30 cellular contexts compared by ENCODE assay signal in genomic region chr12:54700301-54700700, GRCh38. TPM values are rescaled to one million over a fixed set of nuclear protein-coding genes. Genes with fewer than 3 reads are reported as not detected.
DNase-seq lines count a peak whose midpoint lies in the region; ATAC-seq and TF ChIP-seq lines count a peak whose summit lies in the region.
"Had no signal": no experiment of that assay in that cellular context is flagged by ENCODE, and none has a peak within 500 bp of the region (broad histone marks: within the 10 kb centered on the region; RNA-seq: fewer than 3 reads in every experiment).

No MANE protein-coding gene starts in this region.

- DNase-seq in activated CD4-positive, alpha-beta T cell treated with anti-CD3 and anti-CD28 coated beads, Interleukin-2, amount 10 ng/mL, durations not matched to agents 24 days and 14 days: peak; percentile 42
- DNase-seq in activated CD4-positive, alpha-beta T cell treated with anti-CD3 and anti-CD28 coated beads, Interleukin-2, amount 50 U/mL, for 4 hours: no peak
- DNase-seq in epithelial cell of proximal tubule (ENCODE audit: low read depth) (peak; percentile 59), mesendoderm (peak; percentile 53), DMS153 treated with DMSO at 0.1 percent for 48 hours (lab: John Stamatoyannopoulos, UW; ENCODE audit: unreplicated experiment) (no peak), dedifferentiated amniotic fluid mesenchymal stem cell (ENCODE audit: extremely low spot score) (no peak), KBM-7 (no peak)
- DNase-seq: 8988T; CD4-positive, CD25-positive, alpha-beta regulatory T cell; DMS79 treated with DMSO at 0.1 percent for 48 hours; GF-D8; HCEC 1CT; MV-4-11; NCI-H1105 treated with DMSO at 0.1 percent for 48 hours; NCI-H146; NCI-H1930; NCI-H2107; NCI-H446; NCI-H524 treated with DMSO at 0.1 percent for 48 hours; NCI-H774; NK-92 treated with Interleukin-12 subunit alpha and Interleukin-12 subunit beta, amount 100 ng/mL, for 24 hours; PC-3; SJCRH30 had no signal

- peaks cover 2% of the 10 kb centered on the region for H3K4me1 ChIP-seq in mesendoderm (ENCODE audit: control insufficient read depth, low read depth, low read length)
- H3K4me1 ChIP-seq: BLaER1, SJCRH30 had no signal

- H3K18ac ChIP-seq in mesendoderm (ENCODE audit: low read length): no peak overlapping the region

- in situ Hi-C loops in KBM-7 (cut with MboI; ENCODE audit: low pct_unique_long_range_greater_than_20kb, low sequenced_read_pairs): no loop called here

- H2AK5ac ChIP-seq in mesendoderm (ENCODE audit: low read length): no peak overlapping the region

- H3K23ac ChIP-seq in mesendoderm (ENCODE audit: low read length): no peak overlapping the region

- ATAC-seq in GM18511 (IDR thresholded peaks at IDR 0.05; ENCODE audit: unreplicated experiment): no peak
- ATAC-seq: PC-3, Right ventricle myocardium inferior had no signal

- WGBS in mesendoderm (ENCODE audit: extremely low coverage, insufficient coverage, low lambda C conversion rate): no CpG with 5 or more reads among the region's 2 CpGs

- H3K4me2 ChIP-seq in mesendoderm (ENCODE audit: low read length): no peak overlapping the region
- H3K4me2 ChIP-seq: BLaER1 had no signal

- no peak overlapping the region for H4K5ac ChIP-seq in mesendoderm (ENCODE audit: low read length)

- TF ChIP-seq CTCF in epithelial cell of proximal tubule (conservative IDR thresholded peaks at IDR 0.05; ENCODE audit: low read depth, low read length): no peak

- no peaks in the 10 kb centered on the region for H3K9me3 Mint-ChIP-seq in activated CD4-positive, alpha-beta T cell treated with anti-CD3 and anti-CD28 coated beads, Interleukin-2, amount 10 ng/mL, durations not matched to agents 24 days and 14 days
- H3K9me3 Mint-ChIP-seq: CD4-positive, CD25-positive, alpha-beta regulatory T cell; IgD-negative memory B cell had no signal

- H3K4me3 Mint-ChIP-seq in activated CD4-positive, alpha-beta T cell treated with anti-CD3 and anti-CD28 coated beads, Interleukin-2, amount 10 ng/mL, durations not matched to agents 24 days and 14 days: no peak overlapping the region
- H3K4me3 Mint-ChIP-seq: CD4-positive, CD25-positive, alpha-beta regulatory T cell; IgD-negative memory B cell had no signal

- intact Hi-C loops in activated CD4-positive, alpha-beta T cell treated with anti-CD3 and anti-CD28 coated beads, Interleukin-2, amount 10 ng/mL, durations not matched to agents 24 days and 14 days (cut with micrococcal nuclease): loop anchor here (5.0 kb wide), 1 partner anchor 442 kb away; no protein-coding TSS in a partner anchor

- no peak overlapping the region for H3K9ac ChIP-seq in mesendoderm (ENCODE audit: low read length)
- H3K9ac ChIP-seq: BLaER1 had no signal

- H3K4me3 ChIP-seq in epithelial cell of proximal tubule (ENCODE audit: low read depth, low read length) (no peak overlapping the region), mesendoderm (ENCODE audit: low read length) (no peak overlapping the region)
- H3K4me3 ChIP-seq: BLaER1, SJCRH30 had no signal

- H3K27me3 ChIP-seq in mesendoderm (ENCODE audit: insufficient read depth, low read length, poor library complexity): no peaks in the 10 kb centered on the region
- H3K27me3 ChIP-seq: BLaER1, SJCRH30 had no signal

- no peak overlapping the region for H4K8ac ChIP-seq in mesendoderm (ENCODE audit: low read depth, low read length)

- H3K79me2 ChIP-seq in mesendoderm (ENCODE audit: control insufficient read depth, insufficient read depth, low read length): no peaks in the 10 kb centered on the region

- H3K27ac ChIP-seq in mesendoderm (ENCODE audit: low read depth, low read length): peak overlapping the region; percentile 1
- H3K27ac ChIP-seq: BLaER1, SJCRH30 had no signal

- H3K27ac Mint-ChIP-seq in activated CD4-positive, alpha-beta T cell treated with anti-CD3 and anti-CD28 coated beads, Interleukin-2, amount 10 ng/mL, durations not matched to agents 24 days and 14 days: no peak overlapping the region
- H3K27ac Mint-ChIP-seq: CD4-positive, CD25-positive, alpha-beta regulatory T cell; IgD-negative memory B cell had no signal

- no peak overlapping the region for H3K4ac ChIP-seq in mesendoderm (ENCODE audit: low read depth, low read length)

- peak overlapping the region; percentile 8 for H3K56ac ChIP-seq in mesendoderm (ENCODE audit: low read length)

- no peak overlapping the region for H2BK15ac ChIP-seq in mesendoderm (replicated peaks; ENCODE audit: low read depth)

- H3K36me3 ChIP-seq in mesendoderm (ENCODE audit: control insufficient read depth, insufficient read depth, low read length): no peaks in the 10 kb centered on the region
- H3K36me3 ChIP-seq: BLaER1, SJCRH30 had no signal

- H3K36me3 Mint-ChIP-seq in activated CD4-positive, alpha-beta T cell treated with anti-CD3 and anti-CD28 coated beads, Interleukin-2, amount 10 ng/mL, durations not matched to agents 24 days and 14 days (ENCODE audit: low read depth): no peaks in the 10 kb centered on the region
- H3K36me3 Mint-ChIP-seq: CD4-positive, CD25-positive, alpha-beta regulatory T cell; IgD-negative memory B cell had no signal

- no peaks in the 10 kb centered on the region for H3K79me1 ChIP-seq in mesendoderm (ENCODE audit: low read length)

- H2BK120ac ChIP-seq in mesendoderm (ENCODE audit: low read depth, low read length): no peak overlapping the region

- no peaks in the 10 kb centered on the region for H3K4me1 Mint-ChIP-seq in activated CD4-positive, alpha-beta T cell treated with anti-CD3 and anti-CD28 coated beads, Interleukin-2, amount 10 ng/mL, durations not matched to agents 24 days and 14 days
- H3K4me1 Mint-ChIP-seq: CD4-positive, CD25-positive, alpha-beta regulatory T cell had no signal

- peaks cover 22% of the 10 kb centered on the region for H3K27me3 Mint-ChIP-seq in activated CD4-positive, alpha-beta T cell treated with anti-CD3 and anti-CD28 coated beads, Interleukin-2, amount 10 ng/mL, durations not matched to agents 24 days and 14 days

- H2BK5ac ChIP-seq in mesendoderm (ENCODE audit: low read length): peak overlapping the region; percentile 18

RNA-seq across cellular contexts. Expression of gene DCD, which starts 52.1 kb away (rescaled TPM):
- not detected in 2 replicates for total RNA-seq in activated CD4-positive, alpha-beta T cell treated with anti-CD3 and anti-CD28 coated beads, Interleukin-2, amount 10 ng/mL, durations not matched to agents 24 days and 14 days
- not detected in 2 replicates for total RNA-seq in epithelial cell of proximal tubule
- polyA plus RNA-seq in mesendoderm (2013, experiment 1 of 2): not detected
- not detected for polyA plus RNA-seq in mesendoderm (2013, experiment 2 of 2)
- total RNA-seq: CD4-positive, CD25-positive, alpha-beta regulatory T cell; H1; M059J; PC-3; Right ventricle myocardium inferior; SJCRH30 had no signal
- polyA plus RNA-seq: AG04450; CD4-positive, CD25-positive, alpha-beta regulatory T cell; H1; IgD-negative memory B cell had no signal

Comparison
In these comparisons a context has a peak if more than half of its experiments do, and no peak if none do; other contexts are left out.
1. DNase-seq: peak in activated CD4-positive, alpha-beta T cell treated with anti-CD3 and anti-CD28 coated beads, Interleukin-2, amount 10 ng/mL, durations not matched to agents 24 days and 14 days (single experiment), epithelial cell of proximal tubule (single experiment) and mesendoderm (single experiment); none in activated CD4-positive, alpha-beta T cell treated with anti-CD3 and anti-CD28 coated beads, Interleukin-2, amount 50 U/mL, for 4 hours (0 of 2), DMS153 treated with DMSO at 0.1 percent for 48 hours (single experiment), dedifferentiated amniotic fluid mesenchymal stem cell (single experiment) and KBM-7 (single experiment).